ENCODE assay signal across 8 cellular contexts in genomic region chr1:32538887-32539583, GRCh38. TPM values are rescaled to one million over a fixed set of nuclear protein-coding genes. Genes with fewer than 3 reads are reported as not detected.
DNase-seq lines count a peak whose midpoint lies in the region; ATAC-seq and TF ChIP-seq lines count a peak whose summit lies in the region.

Gene ZBTB8A (plus strand): TSS chr1:32539427. CDS start chr1:32592932, 53,505 bp downstream.

- H4K12ac ChIP-seq in trophoblast cell (ENCODE audit: low read depth, low read length), result peak within 1 kb of the TSS; percentile 64

- H3K27me3 ChIP-seq in OCI-LY1 (ENCODE audit: insufficient read depth, low read length), result peaks cover 19% of the 10 kb centered on the region; the same call in 1 of the 2 replicates
- H3K27me3 ChIP-seq in trophoblast cell (ENCODE audit: insufficient read depth, low read length), result no peaks in the 10 kb centered on the region

- H3K27ac ChIP-seq in C4-2B (peak within 1 kb of the TSS; percentile 87), OCI-LY1 (ENCODE audit: low read depth, low read length, poor library complexity, severe bottlenecking) (no peak within 1 kb of the TSS), trophoblast cell (ENCODE audit: low read depth, low read length) (peak within 1 kb of the TSS; percentile 32)

- H3K4ac ChIP-seq in trophoblast cell (ENCODE audit: low read depth, low read length), result peak within 1 kb of the TSS; percentile 66

- H2AK5ac ChIP-seq in trophoblast cell (ENCODE audit: low read length), result no peak within 1 kb of the TSS

- peak within 1 kb of the TSS; percentile 94 for H3K14ac ChIP-seq in trophoblast cell (ENCODE audit: low read length)

- intact Hi-C loops in left cardiac atrium (cut with DNase I), result no loop called here

- peaks cover 8% of the 10 kb centered on the region for H3K79me1 ChIP-seq in trophoblast cell (ENCODE audit: low read length)

- WGBS in trophoblast cell (ENCODE audit: extremely low coverage, insufficient coverage, insufficient read length), result no CpG with 5 or more reads among the region's 33 CpGs

- no peaks in the 10 kb centered on the region for H3K36me3 ChIP-seq in OCI-LY1 (ENCODE audit: insufficient read depth, low read length)
- H3K36me3 ChIP-seq in trophoblast cell (ENCODE audit: control insufficient read depth in 1 of 2, insufficient read depth in 2 of 2, low read length in 2 of 2), result no peaks in the 10 kb centered on the region

- H3K4me3 ChIP-seq in OCI-LY1 (ENCODE audit: low read depth, low read length, poor library complexity, severe bottlenecking), result peak within 1 kb of the TSS; percentile 54
- H3K4me3 ChIP-seq in trophoblast cell (ENCODE audit: low read depth, low read length), result peak within 1 kb of the TSS; percentile 87

- H3K79me2 ChIP-seq in OCI-LY1 (ENCODE audit: insufficient read depth, low read length) (no peaks in the 10 kb centered on the region), trophoblast cell (ENCODE audit: control insufficient read depth, insufficient read depth, low read length, poor library complexity) (peaks cover 5% of the 10 kb centered on the region)

- peak within 1 kb of the TSS; percentile 83 for H2BK120ac ChIP-seq in trophoblast cell (ENCODE audit: insufficient read depth, low read length, poor library complexity)

- H3K9me2 ChIP-seq in OCI-LY1 (ENCODE audit: low read depth, low read length), result no peaks in the 10 kb centered on the region

- H2AFZ ChIP-seq in OCI-LY1 (ENCODE audit: low read length) (no peak within 1 kb of the TSS), trophoblast cell (ENCODE audit: insufficient read depth, low read length, poor library complexity) (peak within 1 kb of the TSS; percentile 97)

- no peaks in the 10 kb centered on the region for H3F3A ChIP-seq in OCI-LY1 (ENCODE audit: insufficient read depth, low read length)

- H2BK12ac ChIP-seq in trophoblast cell (ENCODE audit: low read length), result peak within 1 kb of the TSS; percentile 83

- H3K9me3 Mint-ChIP-seq in HFFc6, result no peaks in the 10 kb centered on the region

- H4K20me1 ChIP-seq in OCI-LY1 (ENCODE audit: insufficient read depth, low read length), result no peaks in the 10 kb centered on the region

- peaks cover 23% of the 10 kb centered on the region for H3K4me1 Mint-ChIP-seq in HFFc6 (ENCODE audit: low read depth)

- peak within 1 kb of the TSS; percentile 52 for H2BK5ac ChIP-seq in trophoblast cell (ENCODE audit: low read depth, low read length, poor library complexity)

- H3K36me3 Mint-ChIP-seq in HFFc6 (ENCODE audit: low read depth), result no peaks in the 10 kb centered on the region

- peak; percentile 43 for DNase-seq in HFFc6
- peak in 31 of 58 donors; percentile 3 to 37 (median 15) for DNase-seq in anterior cingulate cortex (lab: John Stamatoyannopoulos, UW)
- peak; percentile 50 for DNase-seq in left cardiac atrium
- DNase-seq in trophoblast cell, result peak; percentile 42 to 72

- H3K4me1 ChIP-seq in OCI-LY1 (ENCODE audit: insufficient read depth, low read length, severe bottlenecking) (peaks cover 6% of the 10 kb centered on the region), trophoblast cell (ENCODE audit: control insufficient read depth in 1 of 2, insufficient read depth in 2 of 2, low read length in 2 of 2) (peaks cover 8 to 12% of the 10 kb centered on the region in 2 experiments)

- no peaks in the 10 kb centered on the region for H3K9me3 ChIP-seq in OCI-LY1 (ENCODE audit: low read length)
- H3K9me3 ChIP-seq in trophoblast cell (ENCODE audit: insufficient read depth, low read depth, low read length), result no peaks in the 10 kb centered on the region

- TF ChIP-seq CTCF in C4-2B (conservative IDR thresholded peaks at IDR 0.05), result no peak; the same call in 1 of the 2 replicates
- TF ChIP-seq CTCF in HFFc6 (IDR thresholded peaks at IDR 0.05), result no peak
- no peak for TF ChIP-seq CTCF in OCI-LY1 (IDR thresholded peaks at IDR 0.05; ENCODE audit: low read length)

- H3K23ac ChIP-seq in trophoblast cell (ENCODE audit: low read length), result no peak within 1 kb of the TSS

- H3K4me2 ChIP-seq in OCI-LY1 (ENCODE audit: low read length) (peak within 1 kb of the TSS; percentile 60), trophoblast cell (ENCODE audit: low read length) (peak within 1 kb of the TSS; percentile 89)

- H4K91ac ChIP-seq in trophoblast cell (ENCODE audit: low read depth, low read length), result peak within 1 kb of the TSS; percentile 91

- H3K4me3 Mint-ChIP-seq in HFFc6, result peak within 1 kb of the TSS; percentile 92

- H3K27me3 Mint-ChIP-seq in HFFc6 (ENCODE audit: insufficient read depth), result peaks cover 13% of the 10 kb centered on the region

- H3K18ac ChIP-seq in trophoblast cell (ENCODE audit: low read length), result peak within 1 kb of the TSS; percentile 98

- H3K9ac ChIP-seq in OCI-LY1 (ENCODE audit: low read length), result no peak within 1 kb of the TSS
- peak within 1 kb of the TSS; percentile 90 for H3K9ac ChIP-seq in trophoblast cell (ENCODE audit: low read length)

- H4K8ac ChIP-seq in trophoblast cell (ENCODE audit: low read depth, low read length), result peak within 1 kb of the TSS; percentile 92

- peak; percentile 62 to 64 for ATAC-seq in left cardiac atrium
- no peak for ATAC-seq in GM19452 (IDR thresholded peaks at IDR 0.05; ENCODE audit: unreplicated experiment)
- no peak for ATAC-seq in HG03571 (IDR thresholded peaks at IDR 0.05; ENCODE audit: unreplicated experiment)

- peak within 1 kb of the TSS; percentile 81 for H3K27ac Mint-ChIP-seq in HFFc6

RNA-seq across cellular contexts. Expression of gene ZBTB8A, which starts in this region (rescaled TPM):
- total RNA-seq in HFFc6 (2021; fragmentation: NEBNext Ultra II Directional; extraction: Animal tissue kit (Norgen Biotek cat#: 25700)), result 1 to 10 TPM; 4.4 to 6.8 (median 5.6) TPM
- total RNA-seq in left cardiac atrium, result 1 to 10 TPM; 3.0 to 4.7 TPM
- polyA plus RNA-seq in trophoblast cell (2013), result 8.5 and 9.2 TPM in 2 replicates

Comparison
In these comparisons a context has a peak if more than half of its experiments do, and no peak if none do; other contexts are left out.
1. ATAC-seq: peak in left cardiac atrium (2 of 2); none in GM19452 (single experiment) and HG03571 (single experiment).
2. Peak in every context shown above with its lines, with median percentiles within 50 percentile points of each other: DNase-seq.